In the genomic region with DNA sequence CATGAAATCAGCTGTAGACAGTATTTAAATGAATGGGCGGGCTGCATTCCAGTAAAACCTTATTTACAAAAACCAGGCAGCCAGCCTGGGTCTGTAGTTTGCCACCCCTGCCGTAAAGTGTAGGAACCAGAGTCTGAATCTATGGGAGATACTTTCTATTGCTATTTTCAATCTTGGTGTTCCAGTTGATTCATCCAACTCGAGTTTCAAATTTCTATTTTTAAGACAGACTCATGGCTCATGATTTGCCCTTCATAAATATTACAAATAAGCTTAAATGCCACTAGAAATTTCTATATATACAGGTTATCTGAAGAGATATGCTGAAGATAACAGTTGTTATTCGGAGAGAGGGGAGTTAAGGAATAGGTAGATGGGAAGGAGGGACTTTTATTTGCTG, we compare ENCODE assay signal across 13 cellular contexts. TPM values are rescaled to one million over a fixed set of nuclear protein-coding genes. Genes with fewer than 3 reads are reported as not detected.
"Had no signal": no experiment of that assay in that cellular context is flagged by ENCODE, and none has a peak within 500 bp of the region (broad histone marks: within the 10 kb centered on the region; RNA-seq: fewer than 3 reads in every experiment).

No MANE protein-coding gene starts in this region.

- H3K9me3 ChIP-seq: SK-N-SH had no signal

- H3K9ac ChIP-seq: KMS-11, SK-N-SH had no signal

- H3K27ac ChIP-seq: HL-60, KMS-11, RWPE1 had no signal

- DNase-seq: Kasumi-1, MM.1S, NCI-H1092 treated with DMSO at 0.1 percent for 48 hours, NCI-H1436, NCI-H187, NCI-H446 treated with DMSO at 0.1 percent for 48 hours, SHP77, SK-N-SH had no signal

- ATAC-seq: K562 had no signal

- H3K4me3 ChIP-seq: K562 had no signal

RNA-seq across cellular contexts. Expression of a gene that starts 18.9 kb away (rescaled TPM):
- total RNA-seq: K562 had no signal
- polyA plus RNA-seq: IgD-negative memory B cell, K562, SK-N-SH had no signal
